Comparison of ENCODE assay signal across 20 cellular contexts in genomic region chr15:91874992-91875651, GRCh38. TPM values are rescaled to one million over a fixed set of nuclear protein-coding genes. Genes with fewer than 3 reads are reported as not detected.
DNase-seq lines count a peak whose midpoint lies in the region; ATAC-seq and TF ChIP-seq lines count a peak whose summit lies in the region.
"Had no signal": no experiment of that assay in that cellular context is flagged by ENCODE, and none has a peak within 500 bp of the region (broad histone marks: within the 10 kb centered on the region; RNA-seq: fewer than 3 reads in every experiment).

No MANE protein-coding gene starts in this region.

- no peak overlapping the region for H3K4ac ChIP-seq in mesendoderm (ENCODE audit: low read depth, low read length)

- H3K27me3 ChIP-seq in endodermal cell (ENCODE audit: control insufficient read depth, insufficient read depth, low read length, poor library complexity, severe bottlenecking): no peaks in the 10 kb centered on the region
- H3K27me3 ChIP-seq in mesendoderm (ENCODE audit: insufficient read depth, low read length, poor library complexity): no peaks in the 10 kb centered on the region
- H3K27me3 ChIP-seq: body of pancreas had no signal

- no peak overlapping the region for H3K9ac ChIP-seq in endodermal cell (ENCODE audit: extremely low read depth, low read length, poor library complexity, severe bottlenecking)
- no peak overlapping the region for H3K9ac ChIP-seq in mesendoderm (ENCODE audit: low read length)
- H3K9ac ChIP-seq: GM23248 had no signal

- H3K79me1 ChIP-seq in mesendoderm (ENCODE audit: low read length): no peaks in the 10 kb centered on the region

- no peak overlapping the region for H2BK15ac ChIP-seq in mesendoderm (replicated peaks; ENCODE audit: low read depth)

- H3K27ac ChIP-seq in endodermal cell (ENCODE audit: low read depth, low read length): no peak overlapping the region
- no peak overlapping the region for H3K27ac ChIP-seq in mesendoderm (ENCODE audit: low read depth, low read length)
- H3K27ac ChIP-seq: body of pancreas, GM23248 had no signal

- H3K18ac ChIP-seq in mesendoderm (ENCODE audit: low read length): no peak overlapping the region

- TF ChIP-seq CTCF in endodermal cell (conservative IDR thresholded peaks at IDR 0.05): peak; percentile 37

- H2AK5ac ChIP-seq in mesendoderm (ENCODE audit: low read length): no peak overlapping the region

- peaks cover 28% of the 10 kb centered on the region for H3K4me1 Mint-ChIP-seq in stimulated activated naive CD8-positive, alpha-beta T cell treated with anti-CD3 and anti-CD28 coated beads, Interleukin-15, amount 100 ng/mL, for 72 hours
- peaks cover 4% of the 10 kb centered on the region for H3K4me1 Mint-ChIP-seq in endodermal cell
- H3K4me1 Mint-ChIP-seq in stimulated activated naive B cell treated with anti-CD40 and anti-IgM and Interleukin-4, amounts not matched to agents 10 μg/mL and 1 μg/mL and 100 μg/mL, for 72 hours: no peaks in the 10 kb centered on the region
- H3K4me1 Mint-ChIP-seq: activated B cell treated with CpG ODN at 0.5 μM for 24 hours, B cell had no signal

- H3K36me3 ChIP-seq in endodermal cell (ENCODE audit: control insufficient read depth, insufficient read depth, low read length): no peaks in the 10 kb centered on the region
- H3K36me3 ChIP-seq in mesendoderm (ENCODE audit: control insufficient read depth, insufficient read depth, low read length): no peaks in the 10 kb centered on the region

- no peaks in the 10 kb centered on the region for H3K36me3 Mint-ChIP-seq in endodermal cell (ENCODE audit: low read depth)
- H3K36me3 Mint-ChIP-seq in stimulated activated naive B cell treated with anti-CD40 and anti-IgM and Interleukin-4, amounts not matched to agents 10 μg/mL and 1 μg/mL and 100 μg/mL, for 72 hours: peaks cover 2 to 4% of the 10 kb centered on the region in 2 donors
- H3K36me3 Mint-ChIP-seq: natural killer cell treated with Interleukin-12 subunit alpha and Interleukin-12 subunit beta and Interleukin-15 and Interleukin-18, amount 100 ng/mL, for 72 hours; stimulated activated effector memory CD8-positive, alpha-beta T cell treated with anti-CD3 and anti-CD28 coated beads, Interleukin-12 subunit alpha, Interleukin-12 subunit beta, amount 100 ng/mL, for 72 hours had no signal

- H3K56ac ChIP-seq in mesendoderm (ENCODE audit: low read length): no peak overlapping the region

- ATAC-seq in stimulated activated naive CD8-positive, alpha-beta T cell treated with anti-CD3 and anti-CD28 coated beads, Interleukin-15, Interleukin-2, amounts not matched to agents 100 U/mL and 50 U/mL, for 24 hours: peak; percentile 57
- no peak for ATAC-seq in stimulated activated naive CD8-positive, alpha-beta T cell treated with anti-CD3 and anti-CD28 coated beads, Interleukin-15, amount 100 ng/mL, for 72 hours
- ATAC-seq in stimulated activated naive B cell treated with anti-CD40 and anti-IgM and Interleukin-4, amounts not matched to agents 10 μg/mL and 1 μg/mL and 100 μg/mL, for 72 hours (replicated peaks): no peak
- ATAC-seq: body of pancreas; CD8-positive, alpha-beta T cell; natural killer cell treated with Interleukin-12 subunit alpha and Interleukin-12 subunit beta and Interleukin-15 and Interleukin-18, amount 100 ng/mL, for 72 hours; stimulated activated effector memory CD8-positive, alpha-beta T cell treated with anti-CD3 and anti-CD28 coated beads, Interleukin-12 subunit alpha, Interleukin-12 subunit beta, amount 100 ng/mL, for 72 hours had no signal

- no peak for DNase-seq in stimulated activated naive CD8-positive, alpha-beta T cell treated with anti-CD3 and anti-CD28 coated beads, Interleukin-15, Interleukin-2, amounts not matched to agents 100 U/mL and 50 U/mL, for 24 hours
- DNase-seq in stimulated activated naive CD8-positive, alpha-beta T cell treated with anti-CD3 and anti-CD28 coated beads, Interleukin-15, amount 100 ng/mL, for 72 hours: no peak
- peak; percentile 68 for DNase-seq in endodermal cell
- peak; percentile 49 for DNase-seq in mesendoderm
- no peak for DNase-seq in midbrain (lab: John Stamatoyannopoulos, UW)
- DNase-seq in cerebellar nuclear complex (lab: John Stamatoyannopoulos, UW): no peak
- no peak for DNase-seq in stimulated activated naive B cell treated with anti-CD40 and anti-IgM and Interleukin-4, amounts not matched to agents 10 μg/mL and 1 μg/mL and 100 μg/mL, for 72 hours
- DNase-seq: activated B cell treated with CpG ODN at 0.5 μM for 24 hours; activated naive CD4-positive, alpha-beta T cell treated with anti-CD3 and anti-CD28 coated beads for 36 hours; activated T-cell treated with anti-CD3 and anti-CD28 coated beads, Interleukin-2, amount 50 U/mL, for 72 hours; body of pancreas; CD8-positive, alpha-beta T cell; GM23248; NCI-H146; NCI-H446 treated with DMSO at 0.1 percent for 48 hours; NCI-H82; RPMI8226 had no signal

- H3K27me3 Mint-ChIP-seq in stimulated activated naive CD8-positive, alpha-beta T cell treated with anti-CD3 and anti-CD28 coated beads, Interleukin-15, amount 100 ng/mL, for 72 hours: peaks cover 13% of the 10 kb centered on the region
- H3K27me3 Mint-ChIP-seq in endodermal cell (ENCODE audit: insufficient read depth): no peaks in the 10 kb centered on the region
- peaks cover 24 to 48% of the 10 kb centered on the region in 2 donors for H3K27me3 Mint-ChIP-seq in stimulated activated naive B cell treated with anti-CD40 and anti-IgM and Interleukin-4, amounts not matched to agents 10 μg/mL and 1 μg/mL and 100 μg/mL, for 72 hours
- H3K27me3 Mint-ChIP-seq: natural killer cell treated with Interleukin-12 subunit alpha and Interleukin-12 subunit beta and Interleukin-15 and Interleukin-18, amount 100 ng/mL, for 72 hours had no signal

- no peak overlapping the region for H3K4me3 Mint-ChIP-seq in stimulated activated naive CD8-positive, alpha-beta T cell treated with anti-CD3 and anti-CD28 coated beads, Interleukin-15, amount 100 ng/mL, for 72 hours
- H3K4me3 Mint-ChIP-seq in endodermal cell: no peak overlapping the region
- H3K4me3 Mint-ChIP-seq in stimulated activated naive B cell treated with anti-CD40 and anti-IgM and Interleukin-4, amounts not matched to agents 10 μg/mL and 1 μg/mL and 100 μg/mL, for 72 hours: no peak overlapping the region
- H3K4me3 Mint-ChIP-seq: activated B cell treated with CpG ODN at 0.5 μM for 24 hours; activated naive CD4-positive, alpha-beta T cell treated with anti-CD3 and anti-CD28 coated beads for 36 hours; activated T-cell treated with anti-CD3 and anti-CD28 coated beads, Interleukin-2, amount 50 U/mL, for 72 hours; B cell; CD8-positive, alpha-beta T cell; natural killer cell treated with Interleukin-12 subunit alpha and Interleukin-12 subunit beta and Interleukin-15 and Interleukin-18, amount 100 ng/mL, for 72 hours; stimulated activated effector memory CD8-positive, alpha-beta T cell treated with anti-CD3 and anti-CD28 coated beads, Interleukin-12 subunit alpha, Interleukin-12 subunit beta, amount 100 ng/mL, for 72 hours had no signal

- no peak overlapping the region for H4K5ac ChIP-seq in mesendoderm (ENCODE audit: low read length)

- WGBS in endodermal cell (ENCODE audit: insufficient coverage in 1 of 2, insufficient read length in 1 of 2), 2 experiments: 84 to 85% methylated on average over 8 of the region's 8 CpGs
- no CpG with 5 or more reads among the region's 8 CpGs for WGBS in mesendoderm (ENCODE audit: extremely low coverage, insufficient coverage, low lambda C conversion rate)

- no peak overlapping the region for H3K27ac Mint-ChIP-seq in stimulated activated naive CD8-positive, alpha-beta T cell treated with anti-CD3 and anti-CD28 coated beads, Interleukin-15, amount 100 ng/mL, for 72 hours
- H3K27ac Mint-ChIP-seq in endodermal cell: no peak overlapping the region
- no peak overlapping the region for H3K27ac Mint-ChIP-seq in stimulated activated naive B cell treated with anti-CD40 and anti-IgM and Interleukin-4, amounts not matched to agents 10 μg/mL and 1 μg/mL and 100 μg/mL, for 72 hours
- H3K27ac Mint-ChIP-seq: activated B cell treated with CpG ODN at 0.5 μM for 24 hours; activated naive CD4-positive, alpha-beta T cell treated with anti-CD3 and anti-CD28 coated beads for 36 hours; activated T-cell treated with anti-CD3 and anti-CD28 coated beads, Interleukin-2, amount 50 U/mL, for 72 hours; B cell; CD8-positive, alpha-beta T cell; stimulated activated effector memory CD8-positive, alpha-beta T cell treated with anti-CD3 and anti-CD28 coated beads, Interleukin-12 subunit alpha, Interleukin-12 subunit beta, amount 100 ng/mL, for 72 hours had no signal

- no peaks in the 10 kb centered on the region for H3K4me1 ChIP-seq in endodermal cell (ENCODE audit: control insufficient read depth, insufficient read depth, low read length)
- H3K4me1 ChIP-seq in mesendoderm (ENCODE audit: control insufficient read depth, low read depth, low read length): no peaks in the 10 kb centered on the region
- H3K4me1 ChIP-seq: body of pancreas had no signal

- H3K9me3 ChIP-seq in endodermal cell (ENCODE audit: control insufficient read depth, low read length): peaks cover 8% of the 10 kb centered on the region
- H3K9me3 ChIP-seq: body of pancreas had no signal

- H3K4me2 ChIP-seq in mesendoderm (ENCODE audit: low read length): no peak overlapping the region

- H3K4me3 ChIP-seq in endodermal cell (ENCODE audit: low read length) (no peak overlapping the region), mesendoderm (ENCODE audit: low read length) (no peak overlapping the region)
- H3K4me3 ChIP-seq: body of pancreas, GM23248 had no signal

- H3K9me3 Mint-ChIP-seq in stimulated activated naive CD8-positive, alpha-beta T cell treated with anti-CD3 and anti-CD28 coated beads, Interleukin-15, amount 100 ng/mL, for 72 hours: no peaks in the 10 kb centered on the region
- H3K9me3 Mint-ChIP-seq in endodermal cell: peaks cover 6% of the 10 kb centered on the region
- peaks cover 4 to 7% of the 10 kb centered on the region in 2 donors for H3K9me3 Mint-ChIP-seq in stimulated activated naive B cell treated with anti-CD40 and anti-IgM and Interleukin-4, amounts not matched to agents 10 μg/mL and 1 μg/mL and 100 μg/mL, for 72 hours
- H3K9me3 Mint-ChIP-seq: activated B cell treated with CpG ODN at 0.5 μM for 24 hours; activated T-cell treated with anti-CD3 and anti-CD28 coated beads, Interleukin-2, amount 50 U/mL, for 72 hours; natural killer cell treated with Interleukin-12 subunit alpha and Interleukin-12 subunit beta and Interleukin-15 and Interleukin-18, amount 100 ng/mL, for 72 hours; stimulated activated effector memory CD8-positive, alpha-beta T cell treated with anti-CD3 and anti-CD28 coated beads, Interleukin-12 subunit alpha, Interleukin-12 subunit beta, amount 100 ng/mL, for 72 hours had no signal

- H2BK5ac ChIP-seq in mesendoderm (ENCODE audit: low read length): no peak overlapping the region

- H2BK120ac ChIP-seq in mesendoderm (ENCODE audit: low read depth, low read length): no peak overlapping the region

- H4K8ac ChIP-seq in mesendoderm (ENCODE audit: low read depth, low read length): no peak overlapping the region

- H3K23ac ChIP-seq in mesendoderm (ENCODE audit: low read length): no peak overlapping the region

- no peaks in the 10 kb centered on the region for H3K79me2 ChIP-seq in mesendoderm (ENCODE audit: control insufficient read depth, insufficient read depth, low read length)

RNA-seq across cellular contexts. Expression of gene SLCO3A1, which starts 21.6 kb away (rescaled TPM):
- 10 to 100 TPM in 1 of 2 donors, 1 to 10 TPM in 1; 7.2 to 11.4 TPM for total RNA-seq in endodermal cell
- 14.2 TPM for polyA plus RNA-seq in endodermal cell (2013, experiment 1 of 2)
- polyA plus RNA-seq in endodermal cell (2013, experiment 2 of 2): 15.4 TPM
- 6.7 TPM for polyA plus RNA-seq in mesendoderm (2013, experiment 1 of 2)
- 6.6 TPM for polyA plus RNA-seq in mesendoderm (2013, experiment 2 of 2)

Comparison
In these comparisons a context has a peak if more than half of its experiments do, and no peak if none do; other contexts are left out.
1. DNase-seq: peak in endodermal cell (single experiment) and mesendoderm (single experiment); none in stimulated activated naive CD8-positive, alpha-beta T cell treated with anti-CD3 and anti-CD28 coated beads, Interleukin-15, Interleukin-2, amounts not matched to agents 100 U/mL and 50 U/mL, for 24 hours (single experiment), stimulated activated naive CD8-positive, alpha-beta T cell treated with anti-CD3 and anti-CD28 coated beads, Interleukin-15, amount 100 ng/mL, for 72 hours (0 of 2), midbrain (single experiment), cerebellar nuclear complex (0 of 2) and stimulated activated naive B cell treated with anti-CD40 and anti-IgM and Interleukin-4, amounts not matched to agents 10 μg/mL and 1 μg/mL and 100 μg/mL, for 72 hours (single experiment).